In the genomic region with DNA sequence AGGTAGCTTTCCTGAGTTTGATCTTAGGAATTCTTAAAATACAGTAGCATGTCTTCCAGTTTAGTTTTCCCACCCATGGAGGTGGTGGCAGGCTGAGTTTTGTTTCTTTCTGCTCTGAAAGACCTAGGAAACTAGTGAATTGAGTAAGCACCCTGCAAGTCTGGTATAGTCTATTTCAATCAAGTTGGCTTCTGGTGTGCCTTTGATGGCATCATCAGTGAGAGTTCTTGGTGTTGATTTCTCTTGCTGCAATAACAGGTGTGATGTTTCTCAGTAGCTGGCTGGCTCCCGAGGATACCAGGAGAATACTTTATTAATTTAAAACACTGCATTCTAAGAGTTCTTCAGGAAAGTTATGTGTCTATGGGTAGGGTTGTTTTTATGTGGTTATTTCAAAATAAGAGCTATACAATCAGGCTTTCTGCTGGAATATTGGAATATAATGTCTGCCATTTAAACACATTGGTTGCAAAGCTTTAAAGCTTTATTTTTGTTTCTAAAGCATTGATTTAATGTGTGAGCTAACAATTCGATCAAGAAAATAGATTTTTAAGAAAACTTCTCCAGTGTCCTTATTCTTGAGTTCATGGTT, we compare ENCODE assay signal across 9 cellular contexts. TPM values are rescaled to one million over a fixed set of nuclear protein-coding genes. Genes with fewer than 3 reads are reported as not detected.
DNase-seq lines count a peak whose midpoint lies in the region; ATAC-seq and TF ChIP-seq lines count a peak whose summit lies in the region.
"Had no signal": no experiment of that assay in that cellular context is flagged by ENCODE, and none has a peak within 500 bp of the region (broad histone marks: within the 10 kb centered on the region; RNA-seq: fewer than 3 reads in every experiment).

No MANE protein-coding gene starts in this region.

- peaks cover 72% of the 10 kb centered on the region for H3K4me1 ChIP-seq in CD4-positive, alpha-beta memory T cell (ENCODE audit: insufficient read depth, low read length)
- H3K4me1 ChIP-seq in OCI-LY7 (ENCODE audit: insufficient read depth, low read length, poor library complexity, severe bottlenecking) (peaks cover 44% of the 10 kb centered on the region), foreskin keratinocyte (peaks cover 21% of the 10 kb centered on the region), left lung (peaks cover 0 to 44% of the 10 kb centered on the region in 2 donors), stomach (peaks cover 8 to 72% (median 31%) of the 10 kb centered on the region in 4 donors)

- H3K9me3 ChIP-seq in CD4-positive, alpha-beta memory T cell (ENCODE audit: control insufficient read depth in 1 of 2, low read length in 2 of 2) = no peaks in the 10 kb centered on the region
- H3K9me3 ChIP-seq in OCI-LY7 (ENCODE audit: low read length) (peaks cover 9% of the 10 kb centered on the region; the same call in 1 of the 2 replicates), left lung (no peaks in the 10 kb centered on the region), stomach (no peaks in the 10 kb centered on the region)

- peak overlapping the region; percentile 54 to 89 (median 72) for H3K4me3 Mint-ChIP-seq in CD4-positive, alpha-beta memory T cell

- H3K4me1 Mint-ChIP-seq in CD4-positive, alpha-beta memory T cell = peaks cover 8 to 41% (median 33%) of the 10 kb centered on the region in 4 donors

- no peak for TF ChIP-seq POLR2A in stomach (IDR thresholded peaks at IDR 0.05)

- peak overlapping the region; percentile 56 for H3K4me2 ChIP-seq in OCI-LY7 (ENCODE audit: low read length)

- H3K36me3 ChIP-seq in CD4-positive, alpha-beta memory T cell (ENCODE audit: insufficient read depth, low read length) = no peaks in the 10 kb centered on the region
- H3K36me3 ChIP-seq in OCI-LY7 (ENCODE audit: insufficient read depth, low read length) (peaks cover 25% of the 10 kb centered on the region), left lung (no peaks in the 10 kb centered on the region), stomach (no peaks in the 10 kb centered on the region)

- CTCF ChIA-PET in CD4-positive, alpha-beta memory T cell (lab: Charles Lee; ENCODE audit: partially characterized antibody) = interaction anchor here (0.7 to 2.0 kb wide), 6 partner anchors 8 to 247 kb away, joined by 3 to 5 read pairs (median 4); a partner anchor contains a TSS
- CTCF ChIA-PET in OCI-LY7 (lab: Charles Lee; ENCODE audit: unreplicated experiment) = no interaction called here

- TF ChIP-seq EP300 in stomach (IDR thresholded peaks at IDR 0.05) = no peak

- H3K27ac Mint-ChIP-seq in CD4-positive, alpha-beta memory T cell = peak overlapping the region; percentile 75 to 95 (median 89)

- TF ChIP-seq CTCF in OCI-LY7 (conservative IDR thresholded peaks at IDR 0.05; ENCODE audit: low read length) = no peak
- no peak for TF ChIP-seq CTCF in foreskin keratinocyte (conservative IDR thresholded peaks at IDR 0.05)
- TF ChIP-seq CTCF in left lung (IDR thresholded peaks at IDR 0.05) = no peak
- no peak for TF ChIP-seq CTCF in stomach (IDR thresholded peaks at IDR 0.05)

- no TSS peak for BruUV-seq in OCI-LY7 (replicated peaks; lab: Mats Ljungman, UMichigan)

- H3K79me2 ChIP-seq in OCI-LY7 (ENCODE audit: insufficient read depth, low read depth, low read length) = peaks cover 99% of the 10 kb centered on the region

- peak in 4 of 5 donors; percentile 22 to 44 (median 28) for DNase-seq in CD4-positive, alpha-beta memory T cell
- DNase-seq in OCI-LY7 (ENCODE audit: low spot score) (peak; percentile 33), foreskin keratinocyte (no peak), NCI-H69 (lab: John Stamatoyannopoulos, UW) (no peak), left lung (no peak), stomach (no peak)
- DNase-seq: occipital lobe had no signal

- H3K9me2 ChIP-seq in OCI-LY7 (ENCODE audit: insufficient read depth, low read length) = no peaks in the 10 kb centered on the region

- no peaks in the 10 kb centered on the region for H3K36me3 Mint-ChIP-seq in CD4-positive, alpha-beta memory T cell

- no peak overlapping the region for H2AFZ ChIP-seq in OCI-LY7 (ENCODE audit: low read length)

- intact Hi-C loops in CD4-positive, alpha-beta memory T cell (cut with micrococcal nuclease) = no loop called here
- intact Hi-C loops in OCI-LY7 (cut with micrococcal nuclease; ENCODE audit: unreplicated experiment) = no loop called here
- intact Hi-C loops in left lung (cut with DNase I) = no loop called here
- intact Hi-C loops in stomach (cut with DNase I; ENCODE audit: low total_unique reads) = no loop called here

- POLR2A ChIA-PET in CD4-positive, alpha-beta memory T cell (lab: Charles Lee; ENCODE audit: partially characterized antibody) = interaction anchor here (1.0 to 2.3 kb wide), 6 partner anchors 9 to 482 kb away, joined by 3 to 20 read pairs (median 3); a partner anchor contains a TSS
- POLR2A ChIA-PET in OCI-LY7 (lab: Charles Lee) = interaction anchor here (0.6 to 1.9 kb wide), 7 partner anchors 11 to 171 kb away, joined by 3 to 5 read pairs (median 4); a partner anchor contains a TSS

- no peak overlapping the region for H3K4me3 ChIP-seq in CD4-positive, alpha-beta memory T cell (ENCODE audit: low read length in 2 of 2)
- H3K4me3 ChIP-seq in OCI-LY7 (ENCODE audit: low read depth, low read length, poor library complexity, severe bottlenecking) = peak overlapping the region; percentile 17
- H3K4me3 ChIP-seq in left lung = no peak overlapping the region
- H3K4me3 ChIP-seq in stomach = no peak overlapping the region

- H3K27me3 Mint-ChIP-seq in CD4-positive, alpha-beta memory T cell = no peaks in the 10 kb centered on the region

- WGBS in stomach, 5 donors = 52 to 67% (median 59%) methylated on average over 2 of the region's 2 CpGs

- peaks cover 28% of the 10 kb centered on the region for H4K20me1 ChIP-seq in OCI-LY7 (ENCODE audit: insufficient read depth, low read length)

- H3K9me3 Mint-ChIP-seq in CD4-positive, alpha-beta memory T cell = no peaks in the 10 kb centered on the region

- H3K27me3 ChIP-seq in CD4-positive, alpha-beta memory T cell (ENCODE audit: insufficient read depth, low read length) = no peaks in the 10 kb centered on the region
- H3K27me3 ChIP-seq in foreskin keratinocyte (no peaks in the 10 kb centered on the region), left lung (no peaks in the 10 kb centered on the region), stomach (no peaks in the 10 kb centered on the region)

- ATAC-seq in GM21390 (IDR thresholded peaks at IDR 0.05; ENCODE audit: unreplicated experiment) (peak; percentile 70), foreskin keratinocyte (no peak), HG03159 (IDR thresholded peaks at IDR 0.05; ENCODE audit: unreplicated experiment) (no peak), left lung (no peak)

- peak overlapping the region; percentile 40 for H3K27ac ChIP-seq in CD4-positive, alpha-beta memory T cell (ENCODE audit: low read depth, low read length)
- H3K27ac ChIP-seq in OCI-LY7 (ENCODE audit: low read depth, low read length, poor library complexity, severe bottlenecking) (peak overlapping the region; percentile 41), foreskin keratinocyte (peak overlapping the region; percentile 9), left lung (peak overlapping the region in 1 of 2 donors; percentile 69), stomach (peak overlapping the region in 2 of 5 donors; percentile 25 to 38)

RNA-seq across cellular contexts. Expression of a gene that starts 19.0 kb away (rescaled TPM):
- total RNA-seq in CD4-positive, alpha-beta memory T cell = 10 to 100 TPM; 37.6 to 40.1 TPM
- 10 to 100 TPM; 27.6 to 28.4 TPM for polyA plus RNA-seq in CD4-positive, alpha-beta memory T cell
- total RNA-seq in OCI-LY7 (2014; rRNA removed; shearing (Covaris generic)) = 12.1 and 13.3 TPM in 2 replicates
- total RNA-seq in OCI-LY7 (2022) = 41.8 and 43.2 TPM in 2 replicates
- 39.2 and 41.6 TPM in 2 replicates for total RNA-seq in foreskin keratinocyte
- 38.7 and 41.7 TPM in 2 replicates for polyA plus RNA-seq in foreskin keratinocyte
- total RNA-seq in left lung = 10 to 100 TPM; 49.7 to 52.9 TPM
- total RNA-seq in stomach = 10 to 100 TPM in 3 of 5 donors, 1 to 10 TPM in 2; 7.6 to 40.6 (median 17.2) TPM
- polyA plus RNA-seq in stomach = 10 to 100 TPM; 18.0 to 21.4 (median 18.4) TPM

Comparison
In these comparisons a context has a peak if more than half of its experiments do, and no peak if none do; other contexts are left out.
1. DNase-seq: peak in CD4-positive, alpha-beta memory T cell (4 of 5) and OCI-LY7 (single experiment); none in foreskin keratinocyte (0 of 2), NCI-H69 (single experiment), left lung (0 of 2) and stomach (single experiment).